In the genomic region with DNA sequence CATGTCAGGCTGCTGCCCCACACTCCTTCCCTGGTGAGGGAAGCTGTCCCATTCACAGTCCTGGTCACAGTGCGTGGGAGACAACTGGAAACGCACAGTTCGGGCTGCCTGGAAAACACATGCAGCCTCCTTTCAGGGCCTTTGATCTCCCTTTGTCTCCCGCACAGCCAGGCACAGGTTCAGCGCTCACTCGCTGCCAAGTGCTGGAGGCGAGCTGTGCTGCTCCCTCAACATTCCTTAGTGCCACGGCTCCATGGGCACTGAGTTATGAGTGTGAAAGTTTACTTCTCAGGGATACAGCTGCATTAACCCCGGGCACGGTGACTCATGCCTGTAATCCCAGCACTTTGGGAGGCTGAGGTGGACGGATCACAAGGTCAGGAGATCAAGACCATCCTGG, we compare ENCODE assay signal across 16 cellular contexts. TPM values are rescaled to one million over a fixed set of nuclear protein-coding genes. Genes with fewer than 3 reads are reported as not detected.
DNase-seq lines count a peak whose midpoint lies in the region; ATAC-seq, FAIRE-seq and TF ChIP-seq lines count a peak whose summit lies in the region.
"Had no signal": no experiment of that assay in that cellular context is flagged by ENCODE, and none has a peak within 500 bp of the region (broad histone marks: within the 10 kb centered on the region; RNA-seq: fewer than 3 reads in every experiment).

No MANE protein-coding gene starts in this region.

- BruUV-seq in Caco-2 (replicated peaks; lab: Mats Ljungman, UMichigan) = no TSS peak

- H3K36me3 ChIP-seq in Caco-2 (ENCODE audit: control insufficient read depth, insufficient read depth, low read length) = peaks cover 8% of the 10 kb centered on the region

- H3K9me3 ChIP-seq in Caco-2 = no peaks in the 10 kb centered on the region
- H3K9me3 ChIP-seq: BLaER1 had no signal

- CTCF ChIA-PET in Caco-2 (lab: Charles Lee) = no interaction called here

- no peak for ATAC-seq in central memory CD8-positive, alpha-beta T cell (replicated peaks; ENCODE audit: extremely low read depth, poor library complexity, severe bottlenecking)
- no peak for ATAC-seq in HG02870 (IDR thresholded peaks at IDR 0.05; ENCODE audit: unreplicated experiment)
- ATAC-seq: stimulated activated naive B cell treated with anti-CD40 and anti-IgM and Interleukin-4, amounts not matched to agents 10 μg/mL and 1 μg/mL and 100 μg/mL, for 72 hours had no signal

- peak overlapping the region; percentile 60 for H3K27ac Mint-ChIP-seq in Caco-2 (ENCODE audit: unreplicated experiment)
- H3K27ac Mint-ChIP-seq in central memory CD8-positive, alpha-beta T cell (ENCODE audit: low read depth) = peak overlapping the region; percentile 49
- H3K27ac Mint-ChIP-seq: stimulated activated naive B cell treated with anti-CD40 and anti-IgM and Interleukin-4, amounts not matched to agents 10 μg/mL and 1 μg/mL and 100 μg/mL, for 72 hours had no signal

- H3K4me1 Mint-ChIP-seq in Caco-2 (ENCODE audit: low read depth, unreplicated experiment) = peaks cover 30% of the 10 kb centered on the region
- H3K4me1 Mint-ChIP-seq in central memory CD8-positive, alpha-beta T cell = peaks cover 38% of the 10 kb centered on the region

- H3K36me3 Mint-ChIP-seq in Caco-2 (ENCODE audit: insufficient read depth, unreplicated experiment) = peaks cover 100% of the 10 kb centered on the region
- peaks cover 52% of the 10 kb centered on the region for H3K36me3 Mint-ChIP-seq in central memory CD8-positive, alpha-beta T cell (ENCODE audit: insufficient read depth)

- intact Hi-C loops in Caco-2 (cut with micrococcal nuclease; ENCODE audit: unreplicated experiment) = no loop called here

- DNase-seq in Caco-2 = no peak
- peak; percentile 80 for DNase-seq in NCI-H226
- DNase-seq in central memory CD8-positive, alpha-beta T cell (ENCODE audit: low spot score in 2 of 2) = no peak
- peak; percentile 67 for DNase-seq in medulla oblongata (ENCODE audit: extremely low spot score)
- DNase-seq in NCI-H510A (lab: John Stamatoyannopoulos, UW) = no peak
- no peak for DNase-seq in dermis blood vessel endothelial cell
- no peak for DNase-seq in frontal cortex (ENCODE audit: low spot score in 2 of 2)
- DNase-seq: activated CD8-positive, alpha-beta memory T cell treated with anti-CD3 and anti-CD28 coated beads, Interleukin-2, amount 50 U/mL, for 48 hours; effector CD8-positive, alpha-beta T cell; NCI-H1092; NCI-H446 treated with DMSO at 0.1 percent for 48 hours; stimulated activated CD4-positive, alpha-beta T cell treated with anti-CD3 and anti-CD28 coated beads, Interleukin-2, amount 100 ng/mL, for 24 hours; stimulated activated naive B cell treated with anti-CD40 and anti-IgM and Interleukin-4, amounts not matched to agents 10 μg/mL and 1 μg/mL and 100 μg/mL, for 72 hours had no signal

- FAIRE-seq in frontal cortex (lab: Jason Lieb, UNC) = no peak

- H3K27me3 Mint-ChIP-seq in Caco-2 (ENCODE audit: insufficient read depth, unreplicated experiment) = no peaks in the 10 kb centered on the region
- H3K27me3 Mint-ChIP-seq in central memory CD8-positive, alpha-beta T cell = no peaks in the 10 kb centered on the region
- H3K27me3 Mint-ChIP-seq: stimulated activated naive B cell treated with anti-CD40 and anti-IgM and Interleukin-4, amounts not matched to agents 10 μg/mL and 1 μg/mL and 100 μg/mL, for 72 hours had no signal

- no peak overlapping the region for H3K4me3 Mint-ChIP-seq in Caco-2 (ENCODE audit: unreplicated experiment)
- H3K4me3 Mint-ChIP-seq in central memory CD8-positive, alpha-beta T cell = no peak overlapping the region
- H3K4me3 Mint-ChIP-seq: stimulated activated naive B cell treated with anti-CD40 and anti-IgM and Interleukin-4, amounts not matched to agents 10 μg/mL and 1 μg/mL and 100 μg/mL, for 72 hours had no signal

- POLR2A ChIA-PET in Caco-2 (lab: Charles Lee) = no interaction called here

- no peaks in the 10 kb centered on the region for H3K27me3 ChIP-seq in Caco-2 (replicated peaks; ENCODE audit: control insufficient read depth, insufficient read depth, low read length)
- H3K27me3 ChIP-seq: BLaER1 had no signal

- no peak overlapping the region for H3K4me3 ChIP-seq in Caco-2 (ENCODE audit: low read depth, low read length)
- H3K4me3 ChIP-seq: BLaER1 had no signal

- no peak for TF ChIP-seq CTCF in Caco-2 (IDR thresholded peaks at IDR 0.05; ENCODE audit: insufficient read depth in 1 of 2, low read depth in 1 of 2, low read length in 1 of 2, severe bottlenecking in 1 of 2, unreplicated experiment in 1 of 2)

- peaks cover under 1% of the 10 kb centered on the region; the same call in 1 of the 2 replicates for H3K4me1 ChIP-seq in Caco-2

- no peaks in the 10 kb centered on the region for H3K9me3 Mint-ChIP-seq in Caco-2 (ENCODE audit: unreplicated experiment)
- H3K9me3 Mint-ChIP-seq in central memory CD8-positive, alpha-beta T cell = no peaks in the 10 kb centered on the region
- H3K9me3 Mint-ChIP-seq: stimulated activated naive B cell treated with anti-CD40 and anti-IgM and Interleukin-4, amounts not matched to agents 10 μg/mL and 1 μg/mL and 100 μg/mL, for 72 hours had no signal

RNA-seq across cellular contexts. Expression of a gene that starts 9.1 kb away (rescaled TPM):
- total RNA-seq in Caco-2 (2022) (184 and 196 TPM in 2 replicates), dermis blood vessel endothelial cell (18.4 and 28.1 TPM in 2 replicates), frontal cortex (20.4 TPM)

RNA-seq across cellular contexts. Expression of a gene that starts 28.8 kb away (rescaled TPM):
- total RNA-seq in Caco-2 (2022) (0.42 and 0.54 TPM in 2 replicates), dermis blood vessel endothelial cell (not detected in 2 replicates), frontal cortex (not detected)

RNA-seq across cellular contexts. Expression of a gene that starts 47.4 kb away (rescaled TPM):
- 2.1 and 2.7 TPM in 2 replicates for total RNA-seq in Caco-2 (2022)
- total RNA-seq in dermis blood vessel endothelial cell = not detected in 2 replicates
- total RNA-seq in frontal cortex = 14.7 TPM
- total RNA-seq: mesenteric fat pad had no signal

Comparison
In these comparisons a context has a peak if more than half of its experiments do, and no peak if none do; other contexts are left out.
1. DNase-seq: peak in NCI-H226 (single experiment) and medulla oblongata (single experiment); none in Caco-2 (0 of 2), central memory CD8-positive, alpha-beta T cell (0 of 2), NCI-H510A (single experiment), dermis blood vessel endothelial cell (single experiment) and frontal cortex (0 of 2).